ENCODE assay signal across 20 cellular contexts in genomic region chr6:157223486-157223885, GRCh38.
DNase-seq lines count a peak whose midpoint lies in the region; ATAC-seq and TF ChIP-seq lines count a peak whose summit lies in the region.
"Had no signal": no experiment of that assay in that cellular context is flagged by ENCODE, and none has a peak within 500 bp of the region (broad histone marks: within the 10 kb centered on the region; RNA-seq: fewer than 3 reads in every experiment).

No MANE protein-coding gene starts in this region.

- peak overlapping the region; percentile 66 for H3K4me3 ChIP-seq in Karpas-422 (ENCODE audit: low read length)
- no peak overlapping the region for H3K4me3 ChIP-seq in thoracic aorta
- H3K4me3 ChIP-seq: psoas muscle, uterus had no signal

- no peak for DNase-seq in activated CD8-positive, alpha-beta memory T cell treated with anti-CD3 and anti-CD28 coated beads, Interleukin-2, amount 10 ng/mL, durations not matched to agents 7 days and 5 days
- DNase-seq in activated CD8-positive, alpha-beta memory T cell treated with anti-CD3 and anti-CD28 coated beads, Interleukin-2, amount 50 U/mL, for 4 hours: no peak
- DNase-seq in Karpas-422 (no peak), glutamatergic neuron (no peak), thoracic aorta (ENCODE audit: low spot score) (no peak), foreskin melanocyte (no peak), dedifferentiated amniotic fluid mesenchymal stem cell (ENCODE audit: extremely low spot score) (no peak)
- DNase-seq: activated CD4-positive, alpha-beta T cell treated with anti-CD3 and anti-CD28 coated beads for 36 hours; activated gamma-delta T cell treated with Interleukin-2 at 50 U/mL for 16 hours; amygdala; C1 segment of cervical spinal cord; Calu3; effector CD8-positive, alpha-beta T cell; NCI-H2107; NCI-H510A treated with DMSO at 0.1 percent for 48 hours; psoas muscle had no signal

- peaks cover 2% of the 10 kb centered on the region for H3K27me3 Mint-ChIP-seq in activated CD8-positive, alpha-beta memory T cell treated with anti-CD3 and anti-CD28 coated beads, Interleukin-2, amount 10 ng/mL, durations not matched to agents 7 days and 5 days
- H3K27me3 Mint-ChIP-seq in glutamatergic neuron (ENCODE audit: unreplicated experiment): peaks cover 22% of the 10 kb centered on the region
- H3K27me3 Mint-ChIP-seq: activated CD4-positive, alpha-beta T cell treated with anti-CD3 and anti-CD28 coated beads for 36 hours had no signal

- peak overlapping the region; percentile 98 for H3K4me2 ChIP-seq in Karpas-422 (ENCODE audit: low read depth, low read length, poor library complexity, severe bottlenecking)

- H3K9me3 Mint-ChIP-seq in activated CD8-positive, alpha-beta memory T cell treated with anti-CD3 and anti-CD28 coated beads, Interleukin-2, amount 10 ng/mL, durations not matched to agents 7 days and 5 days (ENCODE audit: low read depth): no peaks in the 10 kb centered on the region
- H3K9me3 Mint-ChIP-seq in glutamatergic neuron (ENCODE audit: unreplicated experiment): peaks cover 14% of the 10 kb centered on the region

- H3K36me3 ChIP-seq in Karpas-422 (ENCODE audit: insufficient read depth, low read length) (peaks cover 6% of the 10 kb centered on the region; the same call in 1 of the 2 replicates), thoracic aorta (no peaks in the 10 kb centered on the region)
- H3K36me3 ChIP-seq: uterus had no signal

- CTCF ChIA-PET in activated CD8-positive, alpha-beta memory T cell treated with anti-CD3 and anti-CD28 coated beads, Interleukin-2, amount 10 ng/mL, durations not matched to agents 7 days and 5 days (lab: Charles Lee): interaction anchor here (1.3 to 1.8 kb wide), 3 partner anchors 12 to 51 kb away, joined by 3 to 10 read pairs (median 9); no protein-coding TSS in a partner anchor

- H3K9ac ChIP-seq in Karpas-422 (ENCODE audit: low read length): peak overlapping the region; percentile 84

- no peak overlapping the region for H3K4me3 Mint-ChIP-seq in activated CD8-positive, alpha-beta memory T cell treated with anti-CD3 and anti-CD28 coated beads, Interleukin-2, amount 10 ng/mL, durations not matched to agents 7 days and 5 days
- peak overlapping the region; percentile 64 for H3K4me3 Mint-ChIP-seq in glutamatergic neuron (ENCODE audit: unreplicated experiment)
- H3K4me3 Mint-ChIP-seq: activated CD4-positive, alpha-beta T cell treated with anti-CD3 and anti-CD28 coated beads for 36 hours had no signal

- H4K20me1 ChIP-seq in Karpas-422 (ENCODE audit: insufficient read depth, low read depth, low read length): no peaks in the 10 kb centered on the region

- TF ChIP-seq CTCF in glutamatergic neuron (IDR thresholded peaks at IDR 0.05; ENCODE audit: partially characterized antibody, unreplicated experiment): no peak
- no peak for TF ChIP-seq CTCF in thoracic aorta (IDR thresholded peaks at IDR 0.05)

- peak overlapping the region; percentile 100 for H3K27ac ChIP-seq in Karpas-422 (ENCODE audit: low read length)
- H3K27ac ChIP-seq in thoracic aorta: peak overlapping the region; percentile 87 to 93
- H3K27ac ChIP-seq: psoas muscle, RWPE1 had no signal

- H3K36me3 Mint-ChIP-seq in activated CD8-positive, alpha-beta memory T cell treated with anti-CD3 and anti-CD28 coated beads, Interleukin-2, amount 10 ng/mL, durations not matched to agents 7 days and 5 days: peaks cover 2% of the 10 kb centered on the region
- no peaks in the 10 kb centered on the region for H3K36me3 Mint-ChIP-seq in glutamatergic neuron (ENCODE audit: unreplicated experiment)

- no peak overlapping the region for H2AFZ ChIP-seq in Karpas-422 (ENCODE audit: low read length)

- H3K4me1 Mint-ChIP-seq in activated CD8-positive, alpha-beta memory T cell treated with anti-CD3 and anti-CD28 coated beads, Interleukin-2, amount 10 ng/mL, durations not matched to agents 7 days and 5 days: peaks cover 41% of the 10 kb centered on the region
- peaks cover 39% of the 10 kb centered on the region for H3K4me1 Mint-ChIP-seq in glutamatergic neuron (ENCODE audit: low read depth, unreplicated experiment)

- H3K27ac Mint-ChIP-seq in activated CD8-positive, alpha-beta memory T cell treated with anti-CD3 and anti-CD28 coated beads, Interleukin-2, amount 10 ng/mL, durations not matched to agents 7 days and 5 days: peak overlapping the region; percentile 20
- peak overlapping the region; percentile 97 for H3K27ac Mint-ChIP-seq in glutamatergic neuron (ENCODE audit: unreplicated experiment)
- H3K27ac Mint-ChIP-seq: activated CD4-positive, alpha-beta T cell treated with anti-CD3 and anti-CD28 coated beads for 36 hours had no signal

- peaks cover 98% of the 10 kb centered on the region for H3K4me1 ChIP-seq in Karpas-422 (ENCODE audit: low read length)
- peaks cover 37 to 91% of the 10 kb centered on the region in 2 donors for H3K4me1 ChIP-seq in thoracic aorta (ENCODE audit: control insufficient read depth in 1 of 2, low read depth in 2 of 2)

- no peaks in the 10 kb centered on the region for H3K27me3 ChIP-seq in Karpas-422 (ENCODE audit: low read length)
- H3K27me3 ChIP-seq in thoracic aorta (replicated peaks; ENCODE audit: insufficient read depth): no peaks in the 10 kb centered on the region
- H3K27me3 ChIP-seq: uterus had no signal

- no peak for ATAC-seq in activated CD8-positive, alpha-beta memory T cell treated with anti-CD3 and anti-CD28 coated beads, Interleukin-2, amount 10 ng/mL, durations not matched to agents 7 days and 5 days
- ATAC-seq in thoracic aorta (ENCODE audit: insufficient number of reproducible peaks, low FRiP score, low read depth): no peak
- no peak for ATAC-seq in GM18502 (IDR thresholded peaks at IDR 0.05; ENCODE audit: poor library complexity, unreplicated experiment)
- ATAC-seq: activated CD4-positive, alpha-beta T cell treated with anti-CD3 and anti-CD28 coated beads for 36 hours; esophagus mucosa; psoas muscle had no signal

- peaks cover 6% of the 10 kb centered on the region for H3K79me2 ChIP-seq in Karpas-422 (ENCODE audit: low read length)

- no peaks in the 10 kb centered on the region for H3K9me2 ChIP-seq in Karpas-422 (replicated peaks; ENCODE audit: insufficient read depth, low read length)

- H3K9me3 ChIP-seq in Karpas-422 (ENCODE audit: low read length) (no peaks in the 10 kb centered on the region), thoracic aorta (no peaks in the 10 kb centered on the region)
- H3K9me3 ChIP-seq: psoas muscle, uterus had no signal
